Comparison of ENCODE assay signal across 13 cellular contexts in the genomic region with DNA sequence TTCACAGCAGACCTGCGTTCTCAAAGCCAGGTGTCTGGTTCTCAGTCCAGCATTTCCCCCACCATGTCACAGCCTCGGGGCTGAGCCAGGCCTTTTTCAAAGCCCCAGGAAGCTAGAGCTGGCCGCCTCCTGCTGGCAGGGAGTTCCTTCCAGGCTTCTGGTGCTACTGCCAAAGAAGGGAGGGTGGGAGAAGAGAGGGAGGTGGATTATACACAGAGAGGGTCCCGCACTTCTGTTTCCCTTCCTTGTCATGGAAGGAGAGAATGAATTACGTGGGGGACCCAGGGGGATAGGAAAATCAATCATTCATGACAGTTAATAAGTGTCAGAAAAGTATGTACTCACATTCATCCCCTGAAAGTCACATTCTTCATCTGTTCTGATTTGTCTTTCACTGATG. TPM values are rescaled to one million over a fixed set of nuclear protein-coding genes. Genes with fewer than 3 reads are reported as not detected.
DNase-seq lines count a peak whose midpoint lies in the region; ATAC-seq and TF ChIP-seq lines count a peak whose summit lies in the region.
"Had no signal": no experiment of that assay in that cellular context is flagged by ENCODE, and none has a peak within 500 bp of the region (broad histone marks: within the 10 kb centered on the region; RNA-seq: fewer than 3 reads in every experiment).

No MANE protein-coding gene starts in this region.

- no peak overlapping the region for H3K9ac ChIP-seq in HUES64 (ENCODE audit: low read depth, low read length)
- H3K9ac ChIP-seq: KMS-11 had no signal

- H3K36me3 ChIP-seq in HUES64 (ENCODE audit: insufficient read depth, low read length) (no peaks in the 10 kb centered on the region; the same call in 1 of the 2 replicates), tibial artery (no peaks in the 10 kb centered on the region)

- WGBS in HUES64, result 27% methylated on average over 4 of the region's 5 CpGs

- intact Hi-C loops in tibial artery (cut with DNase I; ENCODE audit: low total_unique reads), result no loop called here

- no peaks in the 10 kb centered on the region for H3K9me3 ChIP-seq in HUES64 (ENCODE audit: insufficient read depth, low read depth, low read length)
- H3K9me3 ChIP-seq in tibial artery, result no peaks in the 10 kb centered on the region

- TF ChIP-seq CTCF in cardiac fibroblast (IDR thresholded peaks at IDR 0.05; ENCODE audit: low read depth, low read length) (peak; percentile 13), tibial artery (IDR thresholded peaks at IDR 0.05) (peak in 1 of 2 experiments; percentile 25), GM10248 (IDR thresholded peaks at IDR 0.05; ENCODE audit: control extremely low read depth, extremely low read depth, low read depth, missing control alignments) (no peak)

- H3K4me3 ChIP-seq in HUES64 (ENCODE audit: low read length) (peak overlapping the region; percentile 35; the same call in 1 of the 2 replicates), cardiac fibroblast (replicated peaks in 1 of 2; ENCODE audit: low read depth in 2 of 2, low read length in 2 of 2) (no peak overlapping the region), tibial artery (peak overlapping the region; percentile 37 to 51)
- H3K4me3 ChIP-seq: PC-9 had no signal

- peaks cover 9% of the 10 kb centered on the region for H3K27me3 ChIP-seq in HUES64 (ENCODE audit: insufficient read depth, low read length)
- no peaks in the 10 kb centered on the region for H3K27me3 ChIP-seq in tibial artery

- no peak for ATAC-seq in HG03025 (IDR thresholded peaks at IDR 0.05; ENCODE audit: low FRiP score, unreplicated experiment)

- no peak for DNase-seq in cardiac fibroblast (ENCODE audit: low read depth in 2 of 2)
- peak; percentile 52 for DNase-seq in medulla oblongata (ENCODE audit: extremely low spot score)
- no peak for DNase-seq in tibial artery
- DNase-seq in GOT3 (lab: John Stamatoyannopoulos, UW), result no peak
- DNase-seq in GM10248 (ENCODE audit: extremely low spot score), result no peak
- DNase-seq: activated CD8-positive, alpha-beta memory T cell treated with anti-CD3 and anti-CD28 coated beads for 24 hours; COR-L47; PC-9; stimulated activated CD4-positive, alpha-beta T cell treated with anti-CD3 and anti-CD28 coated beads, Interleukin-2, amount 100 ng/mL, for 48 hours; stimulated activated naive CD4-positive, alpha-beta T cell treated with Interleukin-2 at 50 U/mL for 16 hours had no signal

- H3K4me1 ChIP-seq in HUES64 (ENCODE audit: insufficient read depth, low read length) (peaks cover 82% of the 10 kb centered on the region), tibial artery (peaks cover 0 to 32% (median 6%) of the 10 kb centered on the region in 4 donors)

- POLR2A ChIA-PET in GM10248 (lab: Yijun Ruan, JAX), result no interaction called here

- CTCF ChIA-PET in GM10248 (lab: Yijun Ruan, JAX), result no interaction called here

- 0 out of 2 replicates have a peak overlapping the region, but pooled peaks have one; percentile 2 for H3K27ac ChIP-seq in HUES64 (ENCODE audit: low read depth, low read length)
- H3K27ac ChIP-seq in tibial artery, result peak overlapping the region; percentile 47 to 51
- H3K27ac ChIP-seq: KMS-11, PC-9 had no signal

RNA-seq across cellular contexts. Expression of a gene that starts 0.6 kb away (rescaled TPM):
- 17.8 TPM for polyA plus RNA-seq in HUES64 (2013, experiment 1 of 2)
- 30.6 TPM for polyA plus RNA-seq in HUES64 (2013, experiment 2 of 2)

RNA-seq across cellular contexts. Expression of a gene that starts 54.7 kb away (rescaled TPM):
- polyA plus RNA-seq in HUES64 (2013, experiment 1 of 2), result 7.5 TPM
- polyA plus RNA-seq in HUES64 (2013, experiment 2 of 2), result 12.6 TPM

Comparison
In these comparisons a context has a peak if more than half of its experiments do, and no peak if none do; other contexts are left out.
1. H3K4me3 ChIP-seq: peak in HUES64 (single experiment) and tibial artery (2 of 2); none in cardiac fibroblast (0 of 2).